In genomic region chr3:143165211-143165610, GRCh38 we compare ENCODE assay signal across 12 cellular contexts. TPM values are rescaled to one million over a fixed set of nuclear protein-coding genes. Genes with fewer than 3 reads are reported as not detected.
DNase-seq lines count a peak whose midpoint lies in the region; ATAC-seq and TF ChIP-seq lines count a peak whose summit lies in the region.
"Had no signal": no experiment of that assay in that cellular context is flagged by ENCODE, and none has a peak within 500 bp of the region (broad histone marks: within the 10 kb centered on the region; RNA-seq: fewer than 3 reads in every experiment).

No MANE protein-coding gene starts in this region.

- H3K36me3 Mint-ChIP-seq in activated T-cell treated with anti-CD3 and anti-CD28 coated beads, Interleukin-2, amount 50 U/mL, for 24 hours (ENCODE audit: low read depth) = no peaks in the 10 kb centered on the region
- H3K36me3 Mint-ChIP-seq: naive B cell had no signal

- peaks cover 8% of the 10 kb centered on the region for H3K9me3 Mint-ChIP-seq in activated T-cell treated with anti-CD3 and anti-CD28 coated beads, Interleukin-2, amount 50 U/mL, for 24 hours
- H3K9me3 Mint-ChIP-seq: naive B cell had no signal

- no TSS peak for BruUV-seq in PC-9 (replicated peaks; lab: Mats Ljungman, UMichigan)

- H3K27me3 Mint-ChIP-seq in activated T-cell treated with anti-CD3 and anti-CD28 coated beads, Interleukin-2, amount 50 U/mL, for 24 hours = no peaks in the 10 kb centered on the region

- peaks cover 35% of the 10 kb centered on the region for H3K4me1 ChIP-seq in OCI-LY3 (ENCODE audit: low read length)
- peaks cover 0 to 60% (median 28%) of the 10 kb centered on the region in 6 donors for H3K4me1 ChIP-seq in spleen
- H3K4me1 ChIP-seq in PC-9 (replicated peaks; ENCODE audit: insufficient read depth) = no peaks in the 10 kb centered on the region
- H3K4me1 ChIP-seq: upper lobe of right lung had no signal

- no peaks in the 10 kb centered on the region for H3K9me2 ChIP-seq in PC-9 (ENCODE audit: insufficient read depth)

- H3K27ac ChIP-seq in OCI-LY3 (ENCODE audit: low read length) (peak overlapping the region; percentile 17; the same call in 1 of the 2 replicates), spleen (peak overlapping the region in 7 of 8 donors; percentile 11 to 83 (median 74)), PC-9 (no peak overlapping the region)
- H3K27ac ChIP-seq: upper lobe of right lung had no signal

- TF ChIP-seq POLR2A in spleen (IDR thresholded peaks at IDR 0.05) = no peak

- H2AFZ ChIP-seq in OCI-LY3 (ENCODE audit: low read depth, low read length) = no peak overlapping the region
- no peak overlapping the region for H2AFZ ChIP-seq in PC-9

- H3K36me3 ChIP-seq in OCI-LY3 (replicated peaks; ENCODE audit: low read depth, low read length) (no peaks in the 10 kb centered on the region), spleen (no peaks in the 10 kb centered on the region), PC-9 (ENCODE audit: low read depth) (no peaks in the 10 kb centered on the region)
- H3K36me3 ChIP-seq: upper lobe of right lung had no signal

- no peaks in the 10 kb centered on the region for H3K27me3 ChIP-seq in OCI-LY3 (ENCODE audit: low read depth, low read length)
- H3K27me3 ChIP-seq in spleen (replicated peaks in 1 of 7) = no peaks in the 10 kb centered on the region
- H3K27me3 ChIP-seq in PC-9 (ENCODE audit: insufficient read depth, low read depth) = no peaks in the 10 kb centered on the region
- H3K27me3 ChIP-seq: upper lobe of right lung had no signal

- H4K20me1 ChIP-seq in OCI-LY3 (ENCODE audit: insufficient read depth, low read length) (no peaks in the 10 kb centered on the region), PC-9 (ENCODE audit: insufficient read depth) (no peaks in the 10 kb centered on the region)

- TF ChIP-seq CTCF in OCI-LY3 (IDR thresholded peaks at IDR 0.05; ENCODE audit: low read depth, low read length) (no peak), spleen (IDR thresholded peaks at IDR 0.05 in 8 of 11, conservative IDR thresholded peaks at IDR 0.05 in 3 of 11) (no peak), PC-9 (conservative IDR thresholded peaks at IDR 0.05) (no peak)

- intact Hi-C loops in spleen (cut with DNase I; ENCODE audit: low total_unique reads) = no loop called here
- intact Hi-C loops in PC-9 (cut with micrococcal nuclease; ENCODE audit: unreplicated experiment) = no loop called here

- CTCF ChIA-PET in PC-9 (lab: Charles Lee) = no interaction called here

- POLR2A ChIA-PET in PC-9 (lab: Charles Lee; ENCODE audit: unreplicated experiment) = no interaction called here

- DNase-seq in activated T-cell treated with anti-CD3 and anti-CD28 coated beads, Interleukin-2, amount 50 U/mL, for 24 hours = no peak
- DNase-seq in activated T-cell treated with anti-CD3 and anti-CD28 coated beads for 4 hours (no peak), spleen (no peak), HuH-7.5 (ENCODE audit: low spot score) (no peak), PC-9 (no peak)
- DNase-seq: head of caudate nucleus, naive B cell, NCI-H1417 treated with DMSO at 0.1 percent for 48 hours, upper lobe of right lung had no signal

- H3K4me3 ChIP-seq in OCI-LY3 (ENCODE audit: low read length) (peak overlapping the region; percentile 35; the same call in 1 of the 2 replicates), spleen (peak overlapping the region in 1 of 8 donors; percentile 19), PC-9 (no peak overlapping the region)
- H3K4me3 ChIP-seq: upper lobe of right lung had no signal

- H3K4me1 Mint-ChIP-seq in activated T-cell treated with anti-CD3 and anti-CD28 coated beads, Interleukin-2, amount 50 U/mL, for 24 hours (ENCODE audit: low read depth) = peaks cover 74% of the 10 kb centered on the region

- peak overlapping the region; percentile 95 for H3K27ac Mint-ChIP-seq in activated T-cell treated with anti-CD3 and anti-CD28 coated beads, Interleukin-2, amount 50 U/mL, for 24 hours

- H3K9me3 ChIP-seq in OCI-LY3 (ENCODE audit: insufficient read depth, low read length) (no peaks in the 10 kb centered on the region), spleen (no peaks in the 10 kb centered on the region), PC-9 (ENCODE audit: insufficient read depth, low read depth) (no peaks in the 10 kb centered on the region)
- H3K9me3 ChIP-seq: upper lobe of right lung had no signal

- H3K9ac ChIP-seq in OCI-LY3 (ENCODE audit: low read length) = peak overlapping the region; percentile 1; the same call in 1 of the 2 replicates

- ATAC-seq in GM21825 (IDR thresholded peaks at IDR 0.05; ENCODE audit: unreplicated experiment) (peak; percentile 20), GM21367 (IDR thresholded peaks at IDR 0.05; ENCODE audit: unreplicated experiment) (no peak)

- H3K79me2 ChIP-seq in OCI-LY3 (ENCODE audit: low read length) = no peaks in the 10 kb centered on the region
- no peaks in the 10 kb centered on the region for H3K79me2 ChIP-seq in PC-9 (ENCODE audit: low read depth)

- 79 to 89% (median 88%) methylated on average over 1 of the region's 1 CpG for WGBS in spleen, 5 donors

- H3K4me2 ChIP-seq in OCI-LY3 (ENCODE audit: low read length) = peak overlapping the region; percentile 60
- no peak overlapping the region for H3K4me2 ChIP-seq in PC-9

- H3F3A ChIP-seq in PC-9 (ENCODE audit: insufficient read depth, low read depth) = no peaks in the 10 kb centered on the region

- H3K4me3 Mint-ChIP-seq in activated T-cell treated with anti-CD3 and anti-CD28 coated beads, Interleukin-2, amount 50 U/mL, for 24 hours = peak overlapping the region; percentile 64
- H3K4me3 Mint-ChIP-seq: naive B cell had no signal

RNA-seq across cellular contexts. Expression of gene CHST2, which starts 45.6 kb away (rescaled TPM):
- total RNA-seq in spleen (10 to 100 TPM; 25.9 to 46.6 (median 32.6) TPM), PC-9 (2021) (0.15 and 0.18 TPM in 2 replicates)
- 10 to 100 TPM in 2 of 3 donors, 1 to 10 TPM in 1; 8.5 to 15.4 (median 11.9) TPM for polyA plus RNA-seq in spleen

Comparison
In these comparisons a context has a peak if more than half of its experiments do, and no peak if none do; other contexts are left out.
1. RNA of gene CHST2, which starts 45.6 kb away (total RNA-seq): 25.9 to 46.6 TPM in spleen; 0.15 to 0.18 TPM in PC-9; every median in the first group is over 10 times any median in the second.